Comparison of ENCODE assay signal across 21 cellular contexts in genomic region chr14:61504841-61505340, GRCh38.
DNase-seq lines count a peak whose midpoint lies in the region; ATAC-seq lines count a peak whose summit lies in the region.
"Had no signal": no experiment of that assay in that cellular context is flagged by ENCODE, and none has a peak within 500 bp of the region (broad histone marks: within the 10 kb centered on the region; RNA-seq: fewer than 3 reads in every experiment).

No MANE protein-coding gene starts in this region.

- H3K4me3 Mint-ChIP-seq in activated CD4-positive, alpha-beta T cell treated with anti-CD3 and anti-CD28 coated beads for 36 hours, result peak overlapping the region; percentile 42
- H3K4me3 Mint-ChIP-seq in IgD-negative memory B cell, result peak overlapping the region in 3 of 4 donors; percentile 62 to 71 (median 65)
- peak overlapping the region; percentile 83 for H3K4me3 Mint-ChIP-seq in activated T-helper 17 cell treated with anti-CD3 and anti-CD28 coated beads, Interleukin-2, amount 50 U/mL, for 72 hours
- H3K4me3 Mint-ChIP-seq in naive thymus-derived CD8-positive, alpha-beta T cell, result peak overlapping the region; percentile 6 to 81 (median 61)
- H3K4me3 Mint-ChIP-seq: brain had no signal

- no peak for ATAC-seq in activated CD4-positive, alpha-beta T cell treated with anti-CD3 and anti-CD28 coated beads for 36 hours
- ATAC-seq in activated T-helper 17 cell treated with anti-CD3 and anti-CD28 coated beads, Interleukin-2, amount 50 U/mL, for 72 hours (replicated peaks), result peak; percentile 3
- peak; percentile 6 to 27 for ATAC-seq in naive thymus-derived CD8-positive, alpha-beta T cell
- ATAC-seq: psoas muscle; stimulated activated naive B cell treated with anti-CD40 and anti-IgM and Interleukin-4, amounts not matched to agents 10 μg/mL and 1 μg/mL and 100 μg/mL, for 72 hours; upper lobe of right lung had no signal

- peaks cover 98% of the 10 kb centered on the region for H3K4me1 Mint-ChIP-seq in activated CD4-positive, alpha-beta T cell treated with anti-CD3 and anti-CD28 coated beads for 36 hours
- peaks cover 48 to 65% (median 54%) of the 10 kb centered on the region in 3 donors for H3K4me1 Mint-ChIP-seq in IgD-negative memory B cell
- peaks cover 70% of the 10 kb centered on the region for H3K4me1 Mint-ChIP-seq in activated T-helper 17 cell treated with anti-CD3 and anti-CD28 coated beads, Interleukin-2, amount 50 U/mL, for 72 hours
- H3K4me1 Mint-ChIP-seq in naive thymus-derived CD8-positive, alpha-beta T cell, result peaks cover 46 to 98% (median 94%) of the 10 kb centered on the region in 4 donors

- H3K36me3 Mint-ChIP-seq in activated CD4-positive, alpha-beta T cell treated with anti-CD3 and anti-CD28 coated beads for 36 hours (ENCODE audit: low read depth), result peaks cover 66% of the 10 kb centered on the region
- H3K36me3 Mint-ChIP-seq in IgD-negative memory B cell, result no peaks in the 10 kb centered on the region
- H3K36me3 Mint-ChIP-seq in activated T-helper 17 cell treated with anti-CD3 and anti-CD28 coated beads, Interleukin-2, amount 50 U/mL, for 72 hours (ENCODE audit: low read depth), result peaks cover 93% of the 10 kb centered on the region
- peaks cover 10 to 42% (median 26%) of the 10 kb centered on the region in 3 donors for H3K36me3 Mint-ChIP-seq in naive thymus-derived CD8-positive, alpha-beta T cell
- H3K36me3 Mint-ChIP-seq: brain had no signal

- CTCF ChIA-PET in activated CD4-positive, alpha-beta T cell treated with anti-CD3 and anti-CD28 coated beads for 36 hours (lab: Charles Lee), result interaction anchor here (0.6 to 6.3 kb wide), 4 partner anchors 19 to 142 kb away, joined by 3 to 62 read pairs (median 4); no protein-coding TSS in a partner anchor

- POLR2A ChIA-PET in activated CD4-positive, alpha-beta T cell treated with anti-CD3 and anti-CD28 coated beads for 36 hours (lab: Charles Lee), result interaction anchor here (0.6 to 2.2 kb wide), 5 partner anchors 20 to 162 kb away, joined by 3 to 11 read pairs (median 4); no protein-coding TSS in a partner anchor
- POLR2A ChIA-PET in naive thymus-derived CD8-positive, alpha-beta T cell (lab: Charles Lee), result interaction anchor here (0.5 to 2.5 kb wide), 10 partner anchors 8 to 207 kb away, joined by 3 to 8 read pairs (median 4); no protein-coding TSS in a partner anchor

- peaks cover 4% of the 10 kb centered on the region for H3K9me3 Mint-ChIP-seq in activated CD4-positive, alpha-beta T cell treated with anti-CD3 and anti-CD28 coated beads for 36 hours (ENCODE audit: low read depth)
- peaks cover 0 to 8% (median 0%) of the 10 kb centered on the region in 3 donors for H3K9me3 Mint-ChIP-seq in IgD-negative memory B cell
- H3K9me3 Mint-ChIP-seq in activated T-helper 17 cell treated with anti-CD3 and anti-CD28 coated beads, Interleukin-2, amount 50 U/mL, for 72 hours, result no peaks in the 10 kb centered on the region
- peaks cover 0 to 7% (median 0%) of the 10 kb centered on the region in 9 donors for H3K9me3 Mint-ChIP-seq in naive thymus-derived CD8-positive, alpha-beta T cell
- H3K9me3 Mint-ChIP-seq: brain; stimulated activated naive B cell treated with anti-CD40 and anti-IgM and Interleukin-4, amounts not matched to agents 10 μg/mL and 1 μg/mL and 100 μg/mL, for 72 hours had no signal

- no peaks in the 10 kb centered on the region for H3K27me3 Mint-ChIP-seq in activated CD4-positive, alpha-beta T cell treated with anti-CD3 and anti-CD28 coated beads for 36 hours
- peaks cover 1% of the 10 kb centered on the region for H3K27me3 Mint-ChIP-seq in IgD-negative memory B cell
- H3K27me3 Mint-ChIP-seq in activated T-helper 17 cell treated with anti-CD3 and anti-CD28 coated beads, Interleukin-2, amount 50 U/mL, for 72 hours, result no peaks in the 10 kb centered on the region
- no peaks in the 10 kb centered on the region for H3K27me3 Mint-ChIP-seq in naive thymus-derived CD8-positive, alpha-beta T cell
- H3K27me3 Mint-ChIP-seq: brain; stimulated activated naive B cell treated with anti-CD40 and anti-IgM and Interleukin-4, amounts not matched to agents 10 μg/mL and 1 μg/mL and 100 μg/mL, for 72 hours had no signal

- DNase-seq in activated CD4-positive, alpha-beta T cell treated with anti-CD3 and anti-CD28 coated beads for 36 hours, result no peak
- no peak for DNase-seq in activated CD4-positive, alpha-beta T cell treated with anti-CD3 and anti-CD28 coated beads, Interleukin-2, amount 50 U/mL, for 4 hours
- DNase-seq in naive thymus-derived CD8-positive, alpha-beta T cell, result peak in 2 of 10 donors; percentile 34 to 44
- DNase-seq in NCI-H1417 treated with DMSO at 0.1 percent for 48 hours (lab: John Stamatoyannopoulos, UW) (no peak), RKO (ENCODE audit: low spot score) (no peak), inferior parietal cortex (ENCODE audit: extremely low spot score) (no peak)
- DNase-seq: activated CD4-positive, alpha-beta T cell treated with anti-CD3 and anti-CD28 coated beads for 48 hours; activated effector memory CD4-positive, alpha-beta T cell treated with Interleukin-2 at 50 U/mL for 16 hours; C1 segment of cervical spinal cord; dermis blood vessel endothelial cell; DMS79; NCI-H1436; NCI-H345; psoas muscle; Right ventricle myocardium superior; stimulated activated naive B cell treated with anti-CD40 and anti-IgM and Interleukin-4, amounts not matched to agents 10 μg/mL and 1 μg/mL and 100 μg/mL, for 72 hours; T-helper 9 cell; upper lobe of right lung had no signal

- H3K27ac Mint-ChIP-seq in activated CD4-positive, alpha-beta T cell treated with anti-CD3 and anti-CD28 coated beads for 36 hours, result peak overlapping the region; percentile 99
- H3K27ac Mint-ChIP-seq in IgD-negative memory B cell, result peak overlapping the region; percentile 18 to 88 (median 78)
- peak overlapping the region; percentile 97 for H3K27ac Mint-ChIP-seq in activated T-helper 17 cell treated with anti-CD3 and anti-CD28 coated beads, Interleukin-2, amount 50 U/mL, for 72 hours
- peak overlapping the region in 9 of 10 donors; percentile 86 to 98 (median 96) for H3K27ac Mint-ChIP-seq in naive thymus-derived CD8-positive, alpha-beta T cell

- intact Hi-C loops in activated CD4-positive, alpha-beta T cell treated with anti-CD3 and anti-CD28 coated beads for 36 hours (cut with DNase I, micrococcal nuclease), result no loop called here
